Comparison of ENCODE assay signal across 16 cellular contexts in genomic region chr11:97883086-97883485, GRCh38.
DNase-seq lines count a peak whose midpoint lies in the region; TF ChIP-seq lines count a peak whose summit lies in the region.
"Had no signal": no experiment of that assay in that cellular context is flagged by ENCODE, and none has a peak within 500 bp of the region (broad histone marks: within the 10 kb centered on the region; RNA-seq: fewer than 3 reads in every experiment).

No MANE protein-coding gene starts in this region.

- DNase-seq in LNCaP clone FGC (ENCODE audit: low read depth), result peak; percentile 26
- peak; percentile 22 for DNase-seq in astrocyte of the hippocampus (ENCODE audit: low read depth, low spot score)
- DNase-seq in choroid plexus epithelial cell (ENCODE audit: low read depth), result peak; percentile 8
- DNase-seq in fibroblast of the aortic adventitia (ENCODE audit: low read depth), result peak; percentile 62
- DNase-seq in NCI-H82 (lab: John Stamatoyannopoulos, UW), result no peak
- DNase-seq in H7, result no peak
- no peak for DNase-seq in mucosa of gallbladder (ENCODE audit: low spot score)
- DNase-seq in NCI-H82 treated with DMSO at 0.1 percent for 48 hours (lab: John Stamatoyannopoulos, UW; ENCODE audit: unreplicated experiment), result no peak
- DNase-seq: ACHN; Calu3; CD4-positive, CD25-positive, alpha-beta regulatory T cell; DMS 273 treated with DMSO at 0.1 percent for 48 hours; GOT3; HCEC 1CT; HFFc6 had no signal

- H3K36me3 ChIP-seq in H7 (replicated peaks; ENCODE audit: control insufficient read depth, insufficient read depth, low read length), result no peaks in the 10 kb centered on the region
- H3K36me3 ChIP-seq: BLaER1 treated with 17β-estradiol and CSF1 and Interleukin-3, amounts not matched to agents 10 nM and 100 nM had no signal

- no peak overlapping the region for H3K4me3 ChIP-seq in LNCaP clone FGC (ENCODE audit: low read depth, low read length)
- no peak overlapping the region for H3K4me3 ChIP-seq in choroid plexus epithelial cell (ENCODE audit: low read depth, low read length)
- H3K4me3 ChIP-seq in fibroblast of the aortic adventitia (ENCODE audit: low read depth, low read length), result no peak overlapping the region
- no peak overlapping the region for H3K4me3 ChIP-seq in H7 (ENCODE audit: insufficient read depth, low read depth, low read length)
- H3K4me3 ChIP-seq: BLaER1 treated with 17β-estradiol and CSF1 and Interleukin-3, amounts not matched to agents 10 nM and 100 nM had no signal

- TF ChIP-seq CTCF in LNCaP clone FGC (IDR thresholded peaks at IDR 0.05; ENCODE audit: control insufficient read depth, extremely low read depth, insufficient read depth), result no peak
- TF ChIP-seq CTCF in choroid plexus epithelial cell (conservative IDR thresholded peaks at IDR 0.05; ENCODE audit: low read depth, low read length), result no peak
- no peak for TF ChIP-seq CTCF in fibroblast of the aortic adventitia (IDR thresholded peaks at IDR 0.05; ENCODE audit: insufficient read depth, low read length)

- no peaks in the 10 kb centered on the region for H3K27me3 ChIP-seq in H7 (ENCODE audit: control insufficient read depth, insufficient read depth, low read length)
- H3K27me3 ChIP-seq: BLaER1 treated with 17β-estradiol and CSF1 and Interleukin-3, amounts not matched to agents 10 nM and 100 nM had no signal

Comparison
In these comparisons a context has a peak if more than half of its experiments do, and no peak if none do; other contexts are left out.
1. DNase-seq: peak in LNCaP clone FGC (single experiment), astrocyte of the hippocampus (single experiment), choroid plexus epithelial cell (single experiment) and fibroblast of the aortic adventitia (single experiment); none in NCI-H82 (single experiment), H7 (single experiment), mucosa of gallbladder (single experiment) and NCI-H82 treated with DMSO at 0.1 percent for 48 hours (single experiment).